Comparison of ENCODE assay signal across 1 cellular context in genomic region chr4:47668810-47669408, GRCh38.
TF ChIP-seq lines count a peak whose summit lies in the region.

No MANE protein-coding gene starts in this region.

TF ChIP-seq in GM23338, 12 proteins besides CTCF, POLR2A, EP300 and RAD21 (continued from another document):
- TF ChIP-seq ZNF462 (CRISPR knock-in tag; IDR thresholded peaks at IDR 0.05) (no peak), CREB1 (CRISPR knock-in tag; IDR thresholded peaks at IDR 0.05; ENCODE audit: low read depth) (no peak), JUNB (IDR thresholded peaks at IDR 0.05; ENCODE audit: unreplicated experiment) (no peak), ZNF114 (CRISPR knock-in tag; IDR thresholded peaks at IDR 0.05) (no peak), STAT1 (IDR thresholded peaks at IDR 0.05; ENCODE audit: unreplicated experiment) (no peak), ZNF331 (CRISPR knock-in tag; IDR thresholded peaks at IDR 0.05; ENCODE audit: low read depth) (no peak)
